Comparison of ENCODE assay signal across 1 cellular context in the genomic region with DNA sequence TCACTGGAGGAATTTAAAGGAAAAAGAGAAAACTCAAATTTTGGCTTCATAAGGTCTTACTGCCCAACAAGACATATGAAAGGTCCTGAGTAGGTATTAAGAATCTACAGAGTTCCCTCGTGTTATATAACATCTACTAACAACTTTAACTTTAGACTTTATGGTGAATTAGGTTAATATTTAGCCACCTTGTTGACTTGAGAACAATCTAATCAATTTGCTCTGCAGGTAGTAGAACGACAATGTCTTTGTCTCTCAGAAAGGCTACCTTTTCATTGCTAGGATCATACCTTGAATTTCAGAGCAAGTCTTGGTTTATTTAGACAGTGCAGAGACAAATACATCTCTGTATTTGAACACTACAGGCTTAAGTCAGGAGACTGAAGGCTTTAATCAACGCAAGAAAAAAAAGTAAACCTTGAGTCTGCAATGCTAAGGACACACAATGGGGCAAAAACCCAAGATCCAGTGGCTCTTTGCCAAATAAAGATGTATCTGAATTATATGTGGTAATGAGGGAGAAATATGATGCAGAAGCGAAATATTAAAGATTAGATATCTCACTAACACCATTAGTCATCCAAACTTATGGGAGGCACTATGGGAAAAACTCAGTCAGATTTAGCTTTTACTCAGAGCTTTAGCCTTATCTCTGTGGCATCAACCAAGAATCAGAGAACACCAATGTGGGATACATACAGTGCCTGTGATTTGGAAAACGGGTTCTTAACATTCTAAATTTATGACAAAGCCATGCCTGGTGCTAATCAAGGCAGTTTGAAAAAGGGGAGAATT.
A peak's percentile ranks its signal among the peaks of the same experiment; 100 is the strongest.
TF ChIP-seq lines count a peak whose summit lies in the region.

No MANE protein-coding gene starts in this region.

TF ChIP-seq in HepG2, 621 proteins besides CTCF, POLR2A, EP300 and RAD21 (continued from another document):
- TF ChIP-seq ZSCAN5A (CRISPR knock-in tag; IDR thresholded peaks at IDR 0.05; ENCODE audit: borderline replicate concordance), result no peak
- peak; percentile 31 for TF ChIP-seq PAXIP1 (CRISPR knock-in tag; conservative IDR thresholded peaks at IDR 0.05)
- TF ChIP-seq TAF15 (IDR thresholded peaks at IDR 0.05; ENCODE audit: low read depth, low read length, poor library complexity, severe bottlenecking), result no peak
- no peak for TF ChIP-seq SOX6 (IDR thresholded peaks at IDR 0.05)
- peak; percentile 52; the same call in 1 of the 2 replicates for TF ChIP-seq SOX6 (CRISPR knock-in tag; IDR thresholded peaks at IDR 0.05)
- TF ChIP-seq, protein P1, sequence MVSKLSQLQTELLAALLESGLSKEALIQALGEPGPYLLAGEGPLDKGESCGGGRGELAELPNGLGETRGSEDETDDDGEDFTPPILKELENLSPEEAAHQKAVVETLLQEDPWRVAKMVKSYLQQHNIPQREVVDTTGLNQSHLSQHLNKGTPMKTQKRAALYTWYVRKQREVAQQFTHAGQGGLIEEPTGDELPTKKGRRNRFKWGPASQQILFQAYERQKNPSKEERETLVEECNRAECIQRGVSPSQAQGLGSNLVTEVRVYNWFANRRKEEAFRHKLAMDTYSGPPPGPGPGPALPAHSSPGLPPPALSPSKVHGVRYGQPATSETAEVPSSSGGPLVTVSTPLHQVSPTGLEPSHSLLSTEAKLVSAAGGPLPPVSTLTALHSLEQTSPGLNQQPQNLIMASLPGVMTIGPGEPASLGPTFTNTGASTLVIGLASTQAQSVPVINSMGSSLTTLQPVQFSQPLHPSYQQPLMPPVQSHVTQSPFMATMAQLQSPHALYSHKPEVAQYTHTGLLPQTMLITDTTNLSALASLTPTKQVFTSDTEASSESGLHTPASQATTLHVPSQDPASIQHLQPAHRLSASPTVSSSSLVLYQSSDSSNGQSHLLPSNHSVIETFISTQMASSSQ (IDR thresholded peaks at IDR 0.05; ENCODE audit: low read depth), result peak; percentile 37; the same call in 1 of the 2 replicates
- TF ChIP-seq, protein P1 (CRISPR knock-in tag; IDR thresholded peaks at IDR 0.05; ENCODE audit: borderline replicate concordance), result no peak
- TF ChIP-seq SOX13 (IDR thresholded peaks at IDR 0.05), result no peak
- peak in 1 of 2 experiments; percentile 83; a peak in 2 of 4 replicates for TF ChIP-seq SOX13 (CRISPR knock-in tag; conservative IDR thresholded peaks at IDR 0.05 in 1 of 2, IDR thresholded peaks at IDR 0.05 in 1 of 2)
- TF ChIP-seq REL (CRISPR knock-in tag; conservative IDR thresholded peaks at IDR 0.05), result no peak
- no peak for TF ChIP-seq ZNF720 (CRISPR knock-in tag; IDR thresholded peaks at IDR 0.05)
- no peak for TF ChIP-seq SIN3A (IDR thresholded peaks at IDR 0.05; ENCODE audit: borderline replicate concordance, low read depth, low read length)
- no peak for TF ChIP-seq ZNF33A (CRISPR knock-in tag; IDR thresholded peaks at IDR 0.05; ENCODE audit: borderline replicate concordance)
- no peak for TF ChIP-seq MYPOP (CRISPR knock-in tag; IDR thresholded peaks at IDR 0.05)
- no peak for TF ChIP-seq PHF20 (CRISPR knock-in tag; IDR thresholded peaks at IDR 0.05)
- no peak for TF ChIP-seq KDM1A (CRISPR knock-in tag; IDR thresholded peaks at IDR 0.05)
TF ChIP-seq in HepG2: peak in this region for 5.
